14 cellular contexts compared by ENCODE assay signal in genomic region chr9:109253241-109253636, GRCh38.
"Had no signal": no experiment of that assay in that cellular context is flagged by ENCODE, and none has a peak within 500 bp of the region (broad histone marks: within the 10 kb centered on the region; RNA-seq: fewer than 3 reads in every experiment).

No MANE protein-coding gene starts in this region.

- H3K27ac ChIP-seq: left ventricle myocardium inferior, neural progenitor cell had no signal

- H3K4me2 ChIP-seq: neural progenitor cell had no signal

- H3K36me3 ChIP-seq: gastrocnemius medialis, heart right ventricle, left ventricle myocardium inferior, neural progenitor cell, right atrium auricular region had no signal

- H3K4me1 ChIP-seq: gastrocnemius medialis had no signal

- H2AFZ ChIP-seq: neural progenitor cell had no signal

- H3K4me3 ChIP-seq: gastrocnemius medialis, heart right ventricle, left ventricle myocardium inferior, neural progenitor cell, right atrium auricular region had no signal

- DNase-seq: activated B cell treated with CpG ODN at 0.5 μM for 24 hours; activated CD4-positive, alpha-beta T cell treated with anti-CD3 and anti-CD28 coated beads, Interleukin-2, amount 10 ng/mL, durations not matched to agents 24 days and 14 days; activated naive CD4-positive, alpha-beta T cell treated with anti-CD3 and anti-CD28 coated beads for 36 hours; cortex of kidney; effector CD8-positive, alpha-beta T cell; gastrocnemius medialis; heart right ventricle; kidney; left ventricle myocardium inferior; posterior cingulate gyrus; stimulated activated CD4-positive, alpha-beta T cell treated with anti-CD3 and anti-CD28 coated beads, Interleukin-12 subunit alpha, Interleukin-12 subunit beta, amount 100 ng/mL, for 4 hours; stimulated activated naive CD4-positive, alpha-beta T cell treated with Interleukin-2 at 50 U/mL for 16 hours had no signal

- H3K27me3 ChIP-seq: gastrocnemius medialis, heart right ventricle, neural progenitor cell, right atrium auricular region had no signal

- H3K9ac ChIP-seq: neural progenitor cell had no signal

- H3K9me3 ChIP-seq: gastrocnemius medialis, heart right ventricle, left ventricle myocardium inferior, right atrium auricular region had no signal
